11 cellular contexts compared by ENCODE assay signal in the genomic region with DNA sequence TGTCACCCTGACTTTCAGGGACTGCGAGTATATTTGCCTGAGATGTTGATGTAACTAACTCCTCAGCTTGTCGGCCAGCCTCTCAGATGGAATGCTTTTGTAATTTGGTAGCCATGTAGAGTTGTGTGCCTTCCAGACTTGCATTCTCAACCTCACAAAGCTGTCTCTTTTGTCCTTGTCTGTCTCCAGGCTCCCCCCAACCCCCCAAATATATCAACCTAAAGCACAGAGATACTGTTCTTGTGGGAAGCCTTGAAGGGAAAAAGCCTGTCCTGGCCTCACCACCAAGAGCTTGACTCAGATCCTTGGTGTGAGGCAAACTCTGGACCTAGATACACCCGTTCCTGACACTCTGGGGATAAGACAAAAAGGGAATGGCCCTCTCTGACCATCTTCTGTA. TPM values are rescaled to one million over a fixed set of nuclear protein-coding genes. Genes with fewer than 3 reads are reported as not detected.
DNase-seq lines count a peak whose midpoint lies in the region; ATAC-seq, FAIRE-seq and TF ChIP-seq lines count a peak whose summit lies in the region.
"Had no signal": no experiment of that assay in that cellular context is flagged by ENCODE, and none has a peak within 500 bp of the region (broad histone marks: within the 10 kb centered on the region; RNA-seq: fewer than 3 reads in every experiment).

No MANE protein-coding gene starts in this region.

- peak overlapping the region; percentile 77 for H3K4me2 ChIP-seq in PC-3 (ENCODE audit: low read length)
- H3K4me2 ChIP-seq in mesenchymal stem cell (ENCODE audit: low read length, poor library complexity, severe bottlenecking), result no peak overlapping the region

- H4K91ac ChIP-seq in mesenchymal stem cell (ENCODE audit: low read length), result no peak overlapping the region

- ATAC-seq in PC-3, result no peak
- no peak for ATAC-seq in naive thymus-derived CD8-positive, alpha-beta T cell

- H3K4me3 Mint-ChIP-seq in chondrocyte (ENCODE audit: unreplicated experiment), result no peak overlapping the region
- no peak overlapping the region for H3K4me3 Mint-ChIP-seq in naive thymus-derived CD8-positive, alpha-beta T cell

- H2BK12ac ChIP-seq in mesenchymal stem cell (ENCODE audit: low read length in 2 of 2), result no peak overlapping the region

- no peak overlapping the region for H2BK120ac ChIP-seq in mesenchymal stem cell (ENCODE audit: low read depth, low read length)

- H2BK5ac ChIP-seq in mesenchymal stem cell (ENCODE audit: low read depth, low read length, poor library complexity, severe bottlenecking), result no peak overlapping the region

- H3K36me3 ChIP-seq in PC-3 (ENCODE audit: low read depth, low read length) (peaks cover 12% of the 10 kb centered on the region), mesenchymal stem cell (ENCODE audit: control insufficient read depth in 1 of 2, insufficient read depth in 2 of 2, low read depth in 1 of 2, low read length in 2 of 2) (peaks cover 19 to 34% of the 10 kb centered on the region in 2 experiments), tibial nerve (no peaks in the 10 kb centered on the region)

- no peak overlapping the region for H3K4ac ChIP-seq in mesenchymal stem cell (ENCODE audit: low read depth in 1 of 2, low read length in 2 of 2)

- no peak overlapping the region for H3K14ac ChIP-seq in mesenchymal stem cell (ENCODE audit: low read length in 2 of 2)

- no peaks in the 10 kb centered on the region for H3K9me2 ChIP-seq in PC-3 (replicated peaks; ENCODE audit: low read length)

- DNase-seq in PC-3, result no peak
- DNase-seq in chondrocyte (ENCODE audit: low spot score), result peak; percentile 2
- DNase-seq in mesenchymal stem cell, result no peak
- no peak for DNase-seq in tibial nerve (ENCODE audit: low spot score in 2 of 2)
- no peak for DNase-seq in HTR-8/SVneo (ENCODE audit: insufficient read length, low spot score)
- no peak for DNase-seq in naive thymus-derived CD8-positive, alpha-beta T cell
- no peak for DNase-seq in GF-D8 (lab: John Stamatoyannopoulos, UW)
- DNase-seq: effector memory CD4-positive, alpha-beta T cell; NCI-H1417; OCI-M1 had no signal

- no peak overlapping the region for H3K9ac ChIP-seq in PC-3 (ENCODE audit: low read length)
- H3K9ac ChIP-seq in mesenchymal stem cell (ENCODE audit: low read length), result peak overlapping the region; percentile 0

- H4K20me1 ChIP-seq in PC-3 (ENCODE audit: low read length), result no peaks in the 10 kb centered on the region

- no peak overlapping the region for H3K23ac ChIP-seq in mesenchymal stem cell (ENCODE audit: low read length in 2 of 2)

- H3K4me3 ChIP-seq in PC-3 (ENCODE audit: low read length) (no peak overlapping the region), mesenchymal stem cell (ENCODE audit: insufficient read depth in 1 of 2, low read depth in 1 of 2, low read length in 2 of 2) (no peak overlapping the region), tibial nerve (no peak overlapping the region)

- H3K4me1 Mint-ChIP-seq in chondrocyte (ENCODE audit: low read depth), result peaks cover 76% of the 10 kb centered on the region
- peaks cover 19 to 68% (median 41%) of the 10 kb centered on the region in 4 donors for H3K4me1 Mint-ChIP-seq in naive thymus-derived CD8-positive, alpha-beta T cell

- no peaks in the 10 kb centered on the region for H3K27me3 Mint-ChIP-seq in chondrocyte (ENCODE audit: low read depth)
- H3K27me3 Mint-ChIP-seq in naive thymus-derived CD8-positive, alpha-beta T cell, result no peaks in the 10 kb centered on the region

- intact Hi-C loops in PC-3 (cut with micrococcal nuclease), result no loop called here

- peaks cover 81% of the 10 kb centered on the region for H3K79me2 ChIP-seq in PC-3 (ENCODE audit: low read length)

- H3K27me3 ChIP-seq in PC-3 (ENCODE audit: low read length) (no peaks in the 10 kb centered on the region), mesenchymal stem cell (ENCODE audit: control insufficient read depth in 1 of 2, insufficient read depth in 1 of 2, low read length in 2 of 2) (no peaks in the 10 kb centered on the region), tibial nerve (no peaks in the 10 kb centered on the region)

- no peaks in the 10 kb centered on the region for H3K9me3 ChIP-seq in PC-3 (ENCODE audit: low read length)
- no peaks in the 10 kb centered on the region for H3K9me3 ChIP-seq in mesenchymal stem cell (ENCODE audit: control insufficient read depth, low read length)
- no peaks in the 10 kb centered on the region for H3K9me3 ChIP-seq in tibial nerve

- no peak overlapping the region for H4K8ac ChIP-seq in mesenchymal stem cell (ENCODE audit: low read length)

- no peaks in the 10 kb centered on the region for H3K9me3 Mint-ChIP-seq in chondrocyte (ENCODE audit: low read depth)
- H3K9me3 Mint-ChIP-seq in naive thymus-derived CD8-positive, alpha-beta T cell, result no peaks in the 10 kb centered on the region

- H3K27ac ChIP-seq in PC-3 (ENCODE audit: low read length) (peak overlapping the region; percentile 88), mesenchymal stem cell (ENCODE audit: low read length, poor library complexity, severe bottlenecking) (peak overlapping the region; percentile 6), tibial nerve (peak overlapping the region; percentile 67 to 98 (median 84))

- H3K79me1 ChIP-seq in mesenchymal stem cell (replicated peaks; ENCODE audit: low read length, poor library complexity, severe bottlenecking), result peaks cover 16% of the 10 kb centered on the region

- FAIRE-seq in HTR-8/SVneo (lab: Jason Lieb, UNC), result no peak
- FAIRE-seq: islet of Langerhans had no signal

- TSS peak; percentile 43 for BruUV-seq in PC-3 (replicated peaks; lab: Mats Ljungman, UMichigan)

- no peak for TF ChIP-seq EP300 in tibial nerve (IDR thresholded peaks at IDR 0.05)

- H2AK5ac ChIP-seq in mesenchymal stem cell (ENCODE audit: low read length, severe bottlenecking), result peak overlapping the region; percentile 94

- H2AFZ ChIP-seq in PC-3 (ENCODE audit: low read length), result no peak overlapping the region
- H2AFZ ChIP-seq in mesenchymal stem cell (ENCODE audit: low read depth, low read length), result no peak overlapping the region

- TF ChIP-seq CTCF in PC-3 (conservative IDR thresholded peaks at IDR 0.05; ENCODE audit: low read depth, low read length), result no peak
- no peak for TF ChIP-seq CTCF in chondrocyte (IDR thresholded peaks at IDR 0.05)
- no peak for TF ChIP-seq CTCF in tibial nerve (IDR thresholded peaks at IDR 0.05)

- H3K18ac ChIP-seq in mesenchymal stem cell (ENCODE audit: low read depth in 1 of 2, low read length in 2 of 2), result no peak overlapping the region

- H3K36me3 Mint-ChIP-seq in chondrocyte (ENCODE audit: low read depth), result peaks cover 1% of the 10 kb centered on the region
- H3K36me3 Mint-ChIP-seq in naive thymus-derived CD8-positive, alpha-beta T cell, result peaks cover 0 to 38% (median 0%) of the 10 kb centered on the region in 3 donors

- CTCF ChIA-PET in PC-3 (lab: Charles Lee), result no interaction called here

- POLR2A ChIA-PET in PC-3 (lab: Charles Lee; ENCODE audit: unreplicated experiment), result no interaction called here
- POLR2A ChIA-PET in naive thymus-derived CD8-positive, alpha-beta T cell (lab: Charles Lee), result no interaction called here

- 92% methylated on average over 2 of the region's 3 CpGs for WGBS in mesenchymal stem cell
- 30 to 47% methylated on average over 3 of the region's 3 CpGs for WGBS in tibial nerve, 2 donors

- peaks cover 9% of the 10 kb centered on the region for H3F3A ChIP-seq in PC-3 (ENCODE audit: low read length, unreplicated experiment)

- peak overlapping the region; percentile 67 for H3K27ac Mint-ChIP-seq in chondrocyte (ENCODE audit: unreplicated experiment)
- H3K27ac Mint-ChIP-seq in naive thymus-derived CD8-positive, alpha-beta T cell, result peak overlapping the region in 1 of 10 donors; percentile 57

- no peak for TF ChIP-seq POLR2A in tibial nerve (IDR thresholded peaks at IDR 0.05)

- peaks cover 80% of the 10 kb centered on the region for H3K4me1 ChIP-seq in PC-3 (ENCODE audit: insufficient read depth, low read length)
- H3K4me1 ChIP-seq in mesenchymal stem cell (ENCODE audit: control insufficient read depth, insufficient read depth, low read depth, low read length), result peaks cover 35% of the 10 kb centered on the region
- H3K4me1 ChIP-seq in tibial nerve, result peaks cover 0 to 96% (median 82%) of the 10 kb centered on the region in 4 donors

- H2BK15ac ChIP-seq in mesenchymal stem cell (ENCODE audit: low read depth, poor library complexity, severe bottlenecking), result no peak overlapping the region

RNA-seq across cellular contexts. Expression of a gene that starts 18.4 kb away (rescaled TPM):
- total RNA-seq in PC-3 (2014; rRNA removed), result 97.8 and 115 TPM in 2 replicates
- 59.9 to 91.8 TPM (median 67.5 TPM) in 3 replicates for total RNA-seq in chondrocyte
- 68.5 TPM for polyA plus RNA-seq in mesenchymal stem cell (2013, experiment 1 of 2)
- polyA plus RNA-seq in mesenchymal stem cell (2013, experiment 2 of 2), result 71.8 TPM
- total RNA-seq in tibial nerve, result 100 to 1,000 TPM in 2 of 4 donors, 10 to 100 TPM in 2; 63.9 to 119 (median 95.3) TPM
- 100 to 1,000 TPM in 1 of 2 experiments, 10 to 100 TPM in 1; 99.2 to 121 TPM for total RNA-seq in naive thymus-derived CD8-positive, alpha-beta T cell
- polyA plus RNA-seq in naive thymus-derived CD8-positive, alpha-beta T cell, result 10 to 100 TPM; 57.8 to 72.0 (median 69.6) TPM

RNA-seq across cellular contexts. Expression of a gene that starts 18.6 kb away (rescaled TPM):
- total RNA-seq in PC-3 (2014; rRNA removed) (54.2 and 97.7 TPM in 2 replicates), chondrocyte (20.4 to 30.4 TPM (median 21.1 TPM) in 3 replicates), tibial nerve (10 to 100 TPM; 23.2 to 51.9 (median 34.7) TPM)
- 9.8 TPM for polyA plus RNA-seq in mesenchymal stem cell (2013, experiment 1 of 2)
- polyA plus RNA-seq in mesenchymal stem cell (2013, experiment 2 of 2), result 9.5 TPM
- 10 to 100 TPM; 76.0 to 79.0 TPM for total RNA-seq in naive thymus-derived CD8-positive, alpha-beta T cell
- polyA plus RNA-seq in naive thymus-derived CD8-positive, alpha-beta T cell, result 10 to 100 TPM; 12.3 to 23.4 (median 19.3) TPM

RNA-seq across cellular contexts. Expression of a gene that starts 35.8 kb away (rescaled TPM):
- 273 and 362 TPM in 2 replicates for total RNA-seq in PC-3 (2014; rRNA removed)
- total RNA-seq in chondrocyte, result 5.2 to 52.3 TPM (median 5.6 TPM) in 3 replicates
- 1.3 TPM for polyA plus RNA-seq in mesenchymal stem cell (2013, experiment 1 of 2)
- 1.0 TPM for polyA plus RNA-seq in mesenchymal stem cell (2013, experiment 2 of 2)
- 100 to 1,000 TPM; 211 to 335 (median 233) TPM for total RNA-seq in tibial nerve
- total RNA-seq in naive thymus-derived CD8-positive, alpha-beta T cell, result 1 to 10 TPM; 1.5 to 2.4 TPM
- 1 to 10 TPM in 2 of 3 donors, under 1 TPM in 1; 0.35 to 1.9 (median 1.4) TPM for polyA plus RNA-seq in naive thymus-derived CD8-positive, alpha-beta T cell

RNA-seq across cellular contexts. Expression of a gene that starts 52.3 kb away (rescaled TPM):
- 2.3 and 4.3 TPM in 2 replicates for total RNA-seq in PC-3 (2014; rRNA removed)
- total RNA-seq in chondrocyte, result 0.23 to 0.29 TPM in 2 of 3 replicates, not detected in the other
- 0.08 TPM for polyA plus RNA-seq in mesenchymal stem cell (2013, experiment 1 of 2)
- 0.04 TPM for polyA plus RNA-seq in mesenchymal stem cell (2013, experiment 2 of 2)
- total RNA-seq in tibial nerve, result 10 to 100 TPM; 17.3 to 41.1 (median 25.0) TPM
- 1 to 10 TPM in 1 of 2 experiments, under 1 TPM in 1; 0.82 to 1.3 TPM for total RNA-seq in naive thymus-derived CD8-positive, alpha-beta T cell
- polyA plus RNA-seq in naive thymus-derived CD8-positive, alpha-beta T cell, result under 1 TPM in 2 of 3 donors, not detected in 1; 0.06 to 0.13 TPM

Comparison
In these comparisons a context has a peak if more than half of its experiments do, and no peak if none do; other contexts are left out.
1. H3K27ac ChIP-seq: peak in every context shown above with its lines; median percentile 88 in PC-3; 84 in tibial nerve; 6 in mesenchymal stem cell.